Comparison of ENCODE assay signal across 23 cellular contexts in genomic region chr3:69716119-69716518, GRCh38. TPM values are rescaled to one million over a fixed set of nuclear protein-coding genes. Genes with fewer than 3 reads are reported as not detected.
A peak's percentile ranks its signal among the peaks of the same experiment; 100 is the strongest.
DNase-seq lines count a peak whose midpoint lies in the region; ATAC-seq and TF ChIP-seq lines count a peak whose summit lies in the region.
"Had no signal": no experiment of that assay in that cellular context is flagged by ENCODE, and none has a peak within 500 bp of the region (broad histone marks: within the 10 kb centered on the region; RNA-seq: fewer than 3 reads in every experiment).

No MANE protein-coding gene starts in this region.

- intact Hi-C loops in Right ventricle myocardium inferior (cut with DNase I) (no loop called here), right cardiac atrium (cut with DNase I) (no loop called here), aorta (cut with DNase I) (no loop called here)

- TF ChIP-seq CTCF in right atrium auricular region (IDR thresholded peaks at IDR 0.05) (no peak), foreskin keratinocyte (conservative IDR thresholded peaks at IDR 0.05) (no peak)

- ATAC-seq in Right ventricle myocardium inferior (peak; percentile 82), foreskin keratinocyte (peak; percentile 20), right cardiac atrium (peak; percentile 72 to 77), aorta (ENCODE audit: low FRiP score) (peak; percentile 39)
- ATAC-seq: HCT116 had no signal

- no peak for DNase-seq in Right ventricle myocardium inferior (ENCODE audit: missing footprints)
- DNase-seq in right atrium auricular region (ENCODE audit: low spot score), result no peak
- DNase-seq in foreskin keratinocyte, result no peak
- DNase-seq in right cardiac atrium, result peak; percentile 28 to 72 (median 62)
- DNase-seq in aorta, result no peak
- DNase-seq in HK-2 (ENCODE audit: unreplicated experiment), result no peak
- DNase-seq in activated naive CD4-positive, alpha-beta T cell treated with anti-CD3 and anti-CD28 coated beads, Interleukin-2, amount 50 U/mL, for 16 hours, result no peak
- no peak for DNase-seq in stimulated activated CD4-positive, alpha-beta T cell treated with anti-CD3 and anti-CD28 coated beads, Interleukin-1b, Interleukin-23, amount 100 ng/mL, for 48 hours
- DNase-seq: CD4-positive, CD25-positive, alpha-beta regulatory T cell; DMS153; DND-41; Karpas-422; MV-4-11; NCI-H1105 treated with DMSO at 0.1 percent for 48 hours; NCI-H146; NCI-H2081; NCI-H2227 treated with DMSO at 0.1 percent for 48 hours; NCI-H526 treated with DMSO at 0.1 percent for 48 hours; PC-9; SHP77 had no signal

- H3K27me3 ChIP-seq in right atrium auricular region, result no peaks in the 10 kb centered on the region
- peaks cover 33% of the 10 kb centered on the region for H3K27me3 ChIP-seq in foreskin keratinocyte
- H3K27me3 ChIP-seq in right cardiac atrium (ENCODE audit: control insufficient read depth, insufficient read depth), result no peaks in the 10 kb centered on the region
- H3K27me3 ChIP-seq in aorta (ENCODE audit: control insufficient read depth in 1 of 2, insufficient read depth in 2 of 2, low read length in 1 of 2), result no peaks in the 10 kb centered on the region
- H3K27me3 ChIP-seq: BLaER1 had no signal

- whole genome bisulfite sequencing in right cardiac atrium, result 53% methylated on average over 5 of the region's 5 CpGs
- 33 to 40% methylated on average over 5 of the region's 5 CpGs for WGBS in aorta, 2 donors

- H3K36me3 ChIP-seq in right atrium auricular region (no peaks in the 10 kb centered on the region), aorta (ENCODE audit: control insufficient read depth in 1 of 2, insufficient read depth in 2 of 2, low read length in 1 of 2) (no peaks in the 10 kb centered on the region)
- H3K36me3 ChIP-seq: BLaER1 had no signal

- H3K27ac ChIP-seq in right atrium auricular region (peak overlapping the region in 1 of 2 donors; percentile 29), foreskin keratinocyte (no peak overlapping the region), right cardiac atrium (ENCODE audit: low read length) (no peak overlapping the region), aorta (ENCODE audit: low read depth in 1 of 2, low read length in 2 of 2) (no peak overlapping the region)
- H3K27ac ChIP-seq: BLaER1, HL-60, PC-9 had no signal

- H3K4me1 ChIP-seq in right atrium auricular region (peaks cover 0 to 7% of the 10 kb centered on the region in 2 donors), foreskin keratinocyte (no peaks in the 10 kb centered on the region), right cardiac atrium (ENCODE audit: control insufficient read depth, insufficient read depth, low read length) (peaks cover 3% of the 10 kb centered on the region), aorta (ENCODE audit: control insufficient read depth in 1 of 2, insufficient read depth in 2 of 2, low read length in 2 of 2) (no peaks in the 10 kb centered on the region)
- H3K4me1 ChIP-seq: BLaER1 had no signal

- no peaks in the 10 kb centered on the region for H3K9me3 ChIP-seq in right atrium auricular region
- no peaks in the 10 kb centered on the region for H3K9me3 ChIP-seq in right cardiac atrium (ENCODE audit: control insufficient read depth, low read length)
- no peaks in the 10 kb centered on the region for H3K9me3 ChIP-seq in aorta (ENCODE audit: control insufficient read depth, low read length)
- H3K9me3 ChIP-seq: BLaER1 had no signal

- H3K4me3 ChIP-seq in right atrium auricular region, result no peak overlapping the region
- H3K4me3 ChIP-seq in right cardiac atrium (ENCODE audit: low read length), result no peak overlapping the region
- no peak overlapping the region for H3K4me3 ChIP-seq in aorta (ENCODE audit: low read length in 2 of 2)
- H3K4me3 ChIP-seq: BLaER1, PC-9 had no signal

RNA-seq across cellular contexts. Expression of gene MITF, which starts 23.1 kb away (rescaled TPM):
- total RNA-seq in Right ventricle myocardium inferior (71.0 TPM), right atrium auricular region (10 to 100 TPM; 47.6 to 68.6 TPM), foreskin keratinocyte (1.3 and 1.8 TPM in 2 replicates), right cardiac atrium (10 to 100 TPM; 48.3 to 75.3 (median 58.4) TPM), aorta (10 to 100 TPM; 28.4 to 30.5 TPM)
- polyA plus RNA-seq in foreskin keratinocyte (0.47 and 0.51 TPM in 2 replicates), right cardiac atrium (18.6 TPM), aorta (1 to 10 TPM; 4.1 to 6.5 TPM)
- polyA plus RNA-seq: CD4-positive, CD25-positive, alpha-beta regulatory T cell had no signal

Comparison
In these comparisons a context has a peak if more than half of its experiments do, and no peak if none do; other contexts are left out.
1. DNase-seq: peak in right cardiac atrium (3 of 3); none in Right ventricle myocardium inferior (single experiment), right atrium auricular region (single experiment), foreskin keratinocyte (0 of 2), aorta (0 of 2), HK-2 (single experiment), activated naive CD4-positive, alpha-beta T cell treated with anti-CD3 and anti-CD28 coated beads, Interleukin-2, amount 50 U/mL, for 16 hours (single experiment) and stimulated activated CD4-positive, alpha-beta T cell treated with anti-CD3 and anti-CD28 coated beads, Interleukin-1b, Interleukin-23, amount 100 ng/mL, for 48 hours (single experiment).
2. ATAC-seq: peak in every context shown above with its lines; median percentile 82 in Right ventricle myocardium inferior; 74 in right cardiac atrium; 39 in aorta; 20 in foreskin keratinocyte.
3. RNA of gene MITF, which starts 23.1 kb away (total RNA-seq): 71.0 TPM in Right ventricle myocardium inferior (single experiment), 47.6 to 68.6 TPM in right atrium auricular region, 48.3 to 75.3 TPM in right cardiac atrium and 28.4 to 30.5 TPM in aorta; 1.3 to 1.8 TPM in foreskin keratinocyte; every median in the first group is over 10 times any median in the second.